In the genomic region with DNA sequence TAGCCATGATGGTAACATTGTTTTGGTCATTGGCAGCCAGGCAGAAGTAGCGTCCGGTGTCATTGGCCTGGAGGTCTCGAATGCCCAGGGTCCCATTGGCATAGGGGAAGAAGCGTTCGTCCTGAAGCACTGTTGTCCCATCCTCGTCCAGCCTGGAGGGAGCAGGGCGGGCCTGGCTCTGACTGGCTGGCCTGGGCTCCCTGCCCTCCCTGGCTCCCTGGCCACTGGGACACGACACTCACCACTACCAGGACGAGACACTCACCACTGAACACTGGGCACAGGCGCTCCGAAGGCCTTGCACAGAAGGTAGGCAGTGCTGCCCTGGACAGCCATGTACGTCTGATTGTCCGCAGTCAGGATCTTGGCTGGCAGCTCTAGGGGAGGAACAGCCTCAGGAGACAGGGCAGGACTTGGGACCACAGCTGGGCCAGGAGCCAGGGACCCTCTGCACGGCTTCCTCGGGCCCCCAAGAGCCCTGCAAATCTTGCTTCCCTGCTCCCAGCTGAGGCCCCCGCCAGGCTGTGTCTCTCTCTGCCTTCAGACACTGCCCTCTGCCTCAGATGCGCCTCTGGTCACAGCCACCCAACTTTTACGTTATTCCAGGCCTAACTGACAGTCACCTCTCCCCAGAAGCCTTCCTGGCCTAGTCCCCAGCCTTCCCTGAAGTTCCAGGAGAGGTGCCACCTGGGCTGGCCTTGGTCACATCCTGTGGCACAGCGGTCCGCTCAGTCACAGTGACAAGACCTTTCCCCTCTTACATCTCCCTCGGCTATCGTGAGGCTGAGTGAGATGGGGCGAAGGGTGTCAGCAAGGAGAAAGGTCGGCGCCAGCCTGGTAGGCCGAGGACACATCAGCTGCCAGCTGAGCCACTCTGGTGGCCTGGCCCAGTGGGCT, we compare ENCODE assay signal across 16 cellular contexts. TPM values are rescaled to one million over a fixed set of nuclear protein-coding genes. Genes with fewer than 3 reads are reported as not detected.
DNase-seq lines count a peak whose midpoint lies in the region; ATAC-seq, FAIRE-seq and TF ChIP-seq lines count a peak whose summit lies in the region.
"Had no signal": no experiment of that assay in that cellular context is flagged by ENCODE, and none has a peak within 500 bp of the region (broad histone marks: within the 10 kb centered on the region; RNA-seq: fewer than 3 reads in every experiment).

No MANE protein-coding gene starts in this region.

- no peak for TF ChIP-seq CTCF in GM13977 (IDR thresholded peaks at IDR 0.05; ENCODE audit: extremely low read depth, insufficient read depth, missing control alignments)
- no peak for TF ChIP-seq CTCF in kidney (IDR thresholded peaks at IDR 0.05; ENCODE audit: borderline replicate concordance, extremely low read depth, insufficient read depth)
- no peak for TF ChIP-seq CTCF in spleen (IDR thresholded peaks at IDR 0.05 in 8 of 11, conservative IDR thresholded peaks at IDR 0.05 in 3 of 11)

- intact Hi-C loops in cardiac septum (cut with DNase I), result no loop called here
- intact Hi-C loops in Right ventricle myocardium inferior (cut with DNase I), result no loop called here
- intact Hi-C loops in kidney (cut with DNase I), result no loop called here
- intact Hi-C loops in spleen (cut with DNase I; ENCODE audit: low total_unique reads), result no loop called here

- H3K4me1 ChIP-seq in kidney (ENCODE audit: control insufficient read depth in 1 of 2, insufficient read depth in 1 of 2, low read depth in 1 of 2, low read length in 2 of 2), result no peaks in the 10 kb centered on the region
- H3K4me1 ChIP-seq in spleen, result no peaks in the 10 kb centered on the region
- H3K4me1 ChIP-seq: HAP-1 had no signal

- FAIRE-seq in kidney (lab: Jason Lieb, UNC), result no peak
- FAIRE-seq: H1 had no signal

- WGBS in spleen, 5 donors, result 83 to 94% (median 88%) methylated on average over 6 to 26 of the region's 26 CpGs

- TF ChIP-seq POLR2A in spleen (IDR thresholded peaks at IDR 0.05), result no peak

- H3K4me3 ChIP-seq in kidney (ENCODE audit: low read length in 2 of 2) (no peak overlapping the region), spleen (no peak overlapping the region)
- H3K4me3 ChIP-seq: BLaER1 treated with 17β-estradiol and CSF1 and Interleukin-3, amounts not matched to agents 10 nM and 100 nM; HAP-1 had no signal

- no peak overlapping the region for H3K9ac ChIP-seq in kidney (ENCODE audit: low read length in 2 of 2)
- H3K9ac ChIP-seq: BLaER1 treated with 17β-estradiol and CSF1 and Interleukin-3, amounts not matched to agents 10 nM and 100 nM had no signal

- H3K36me3 ChIP-seq in kidney (ENCODE audit: control insufficient read depth in 1 of 2, insufficient read depth in 2 of 2, low read length in 2 of 2) (no peaks in the 10 kb centered on the region), spleen (no peaks in the 10 kb centered on the region)
- H3K36me3 ChIP-seq: HAP-1 had no signal

- no peak for ATAC-seq in Right ventricle myocardium inferior
- ATAC-seq in GM18498 (IDR thresholded peaks at IDR 0.05; ENCODE audit: unreplicated experiment), result no peak
- ATAC-seq: CD8-positive, alpha-beta T cell had no signal

- peaks cover 0 to 35% (median 6%) of the 10 kb centered on the region in 7 donors for H3K27me3 ChIP-seq in spleen (replicated peaks in 1 of 7)

- H3K27ac ChIP-seq in kidney (ENCODE audit: low read depth in 2 of 2, low read length in 2 of 2), result no peak overlapping the region
- no peak overlapping the region for H3K27ac ChIP-seq in spleen
- H3K27ac ChIP-seq: BLaER1 treated with 17β-estradiol and CSF1 and Interleukin-3, amounts not matched to agents 10 nM and 100 nM had no signal

- DNase-seq in cardiac septum (ENCODE audit: low spot score) (peak; percentile 65), Right ventricle myocardium inferior (ENCODE audit: missing footprints) (no peak), GM13977 (ENCODE audit: low spot score) (peak; percentile 17), kidney (peak; percentile 60), spleen (peak; percentile 65), NCI-H2171 treated with DMSO at 0.1 percent for 48 hours (lab: John Stamatoyannopoulos, UW) (no peak)
- DNase-seq: Calu3; CD8-positive, alpha-beta T cell; DMS79 treated with DMSO at 0.1 percent for 48 hours; GF-D8 had no signal

- in situ Hi-C loops in GM13977 (cut with MboI; ENCODE audit: low pct_unique_long_range_greater_than_20kb, low sequenced_read_pairs, unreplicated experiment), result no loop called here

- H3K9me3 ChIP-seq in kidney (ENCODE audit: control insufficient read depth in 1 of 2, low read length in 2 of 2) (no peaks in the 10 kb centered on the region), spleen (no peaks in the 10 kb centered on the region)
- H3K9me3 ChIP-seq: HAP-1 had no signal

RNA-seq across cellular contexts. Expression of a gene that starts 17.1 kb away (rescaled TPM):
- 1.5 TPM for total RNA-seq in cardiac septum
- total RNA-seq in Right ventricle myocardium inferior, result 6.1 TPM
- total RNA-seq in kidney, result 71.9 TPM
- polyA plus RNA-seq in kidney (ENCODE audit: insufficient read depth, low read depth, low replicate concordance), result 26.1 TPM
- 1 to 10 TPM; 1.2 to 5.1 (median 2.2) TPM for total RNA-seq in spleen
- 1 to 10 TPM; 1.6 to 3.4 (median 3.2) TPM for polyA plus RNA-seq in spleen
- total RNA-seq: HT-29 had no signal

RNA-seq across cellular contexts. Expression of a gene that starts 35.6 kb away (rescaled TPM):
- total RNA-seq in cardiac septum (3.3 TPM), Right ventricle myocardium inferior (3.2 TPM), kidney (2.3 TPM), spleen (under 1 TPM in 1 of 7 donors, not detected in 6; 0.52 TPM)
- polyA plus RNA-seq in kidney (ENCODE audit: insufficient read depth, low read depth, low replicate concordance) (22.1 TPM), spleen (under 1 TPM; 0.22 to 0.77 (median 0.26) TPM)
- total RNA-seq: B cell; Calu3; CD8-positive, alpha-beta T cell; H1; HT-29 had no signal

RNA-seq across cellular contexts. Expression of a gene that starts 38.5 kb away (rescaled TPM):
- 4.1 TPM for total RNA-seq in cardiac septum
- 2.8 TPM for total RNA-seq in Right ventricle myocardium inferior
- total RNA-seq in kidney, result 7.0 TPM
- 4.7 TPM for polyA plus RNA-seq in kidney (ENCODE audit: insufficient read depth, low read depth, low replicate concordance)
- total RNA-seq in spleen, result 10 to 100 TPM in 5 of 7 donors, 1 to 10 TPM in 2; 6.4 to 15.4 (median 10.7) TPM
- 10 to 100 TPM in 1 of 3 donors, 1 to 10 TPM in 2; 3.7 to 21.8 (median 9.4) TPM for polyA plus RNA-seq in spleen
- total RNA-seq: B cell had no signal

RNA-seq across cellular contexts. Expression of a gene that starts 57.2 kb away (rescaled TPM):
- total RNA-seq in cardiac septum (22.9 TPM), Right ventricle myocardium inferior (9.7 TPM), kidney (73.0 TPM), spleen (100 to 1,000 TPM; 176 to 317 (median 236) TPM)
- polyA plus RNA-seq in kidney (ENCODE audit: insufficient read depth, low read depth, low replicate concordance) (38.3 TPM), spleen (100 to 1,000 TPM; 297 to 713 (median 635) TPM)

Comparison
In these comparisons a context has a peak if more than half of its experiments do, and no peak if none do; other contexts are left out.
1. DNase-seq: peak in cardiac septum (single experiment), GM13977 (single experiment), kidney (single experiment) and spleen (single experiment); none in Right ventricle myocardium inferior (single experiment) and NCI-H2171 treated with DMSO at 0.1 percent for 48 hours (single experiment).
2. RNA of a gene that starts 17.1 kb away (total RNA-seq): 71.9 TPM in kidney (single experiment); 6.1 TPM in Right ventricle myocardium inferior (single experiment), 1.2 to 5.1 TPM in spleen and 1.5 TPM in cardiac septum (single experiment); every median in the first group is over 10 times any median in the second.